ENCODE assay signal across 14 cellular contexts in the genomic region with DNA sequence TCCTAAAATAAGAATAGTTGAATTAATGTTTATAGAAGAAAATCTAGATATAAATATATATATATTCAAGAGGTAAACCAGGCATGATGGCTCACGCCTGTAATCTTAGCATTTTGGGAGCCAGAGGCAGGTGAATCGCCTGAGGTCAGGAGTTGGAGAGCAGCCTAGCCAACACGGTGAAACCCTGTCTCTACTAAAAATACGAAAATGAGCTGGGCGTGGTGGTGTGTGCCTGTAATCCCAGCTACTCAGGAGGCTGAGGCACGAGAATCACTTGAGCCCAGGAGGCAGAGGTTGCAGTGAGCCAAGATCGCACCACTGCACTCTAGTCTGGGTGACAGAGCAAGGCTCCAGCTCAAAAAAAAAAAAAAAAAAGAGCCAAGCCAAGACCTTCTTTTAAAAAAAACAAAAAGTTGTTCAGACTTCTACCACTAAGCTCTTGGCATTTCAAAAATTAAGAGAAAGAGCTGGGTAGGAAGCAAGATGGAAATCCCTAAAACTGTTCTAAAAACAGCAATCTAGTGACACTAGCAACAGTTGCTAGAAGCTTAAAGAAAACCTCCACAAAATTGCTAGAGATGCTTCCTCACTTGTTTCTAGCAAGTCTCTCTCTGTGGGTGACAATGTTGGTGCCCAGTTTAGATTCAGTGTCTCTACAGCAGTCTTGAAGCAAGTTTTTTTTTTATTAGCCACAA.
DNase-seq lines count a peak whose midpoint lies in the region; ATAC-seq lines count a peak whose summit lies in the region.
"Had no signal": no experiment of that assay in that cellular context is flagged by ENCODE, and none has a peak within 500 bp of the region (broad histone marks: within the 10 kb centered on the region; RNA-seq: fewer than 3 reads in every experiment).

No MANE protein-coding gene starts in this region.

- H3K27me3 ChIP-seq in CD8-positive, alpha-beta memory T cell (ENCODE audit: insufficient read depth, low read length, poor library complexity, severe bottlenecking), result no peaks in the 10 kb centered on the region
- no peaks in the 10 kb centered on the region for H3K27me3 ChIP-seq in HAP-1 (ENCODE audit: low read depth)
- H3K27me3 ChIP-seq: gastroesophageal sphincter, uterus had no signal

- in situ Hi-C loops in HAP-1 (cut with MboI; ENCODE audit: low sequenced_read_pairs), result no loop called here

- H3K4me3 ChIP-seq in CD8-positive, alpha-beta memory T cell (ENCODE audit: low read length), result peak overlapping the region; percentile 28
- H3K4me3 ChIP-seq in HAP-1, result no peak overlapping the region
- H3K4me3 ChIP-seq: gastroesophageal sphincter, uterus had no signal

- H3K27me3 Mint-ChIP-seq in CD8-positive, alpha-beta memory T cell, result no peaks in the 10 kb centered on the region
- H3K27me3 Mint-ChIP-seq in activated CD4-positive, alpha-beta memory T cell treated with anti-CD3 and anti-CD28 coated beads, Interleukin-2, amount 10 ng/mL, durations not matched to agents 7 days and 5 days, result no peaks in the 10 kb centered on the region
- no peaks in the 10 kb centered on the region for H3K27me3 Mint-ChIP-seq in naive thymus-derived CD8-positive, alpha-beta T cell

- DNase-seq in CD8-positive, alpha-beta memory T cell, result peak in 1 of 5 donors; percentile 54
- no peak for DNase-seq in activated CD4-positive, alpha-beta memory T cell treated with anti-CD3 and anti-CD28 coated beads, Interleukin-2, amount 10 ng/mL, durations not matched to agents 7 days and 5 days
- DNase-seq in naive thymus-derived CD8-positive, alpha-beta T cell, result peak in 4 of 10 donors; percentile 9 to 58 (median 38)
- DNase-seq in HAP-1 (ENCODE audit: low spot score in 2 of 2) (no peak), left ventricle myocardium superior (no peak), NCI-H748 treated with DMSO at 0.1 percent for 48 hours (lab: John Stamatoyannopoulos, UW) (no peak)
- DNase-seq: activated gamma-delta T cell treated with Interleukin-2 at 50 U/mL for 16 hours; effector CD4-positive, alpha-beta T cell; left cardiac atrium; NCI-H187; uterus had no signal

- intact Hi-C loops in left ventricle myocardium superior (cut with micrococcal nuclease), result no loop called here

- H3K36me3 ChIP-seq in CD8-positive, alpha-beta memory T cell (ENCODE audit: insufficient read depth, low read length), result no peaks in the 10 kb centered on the region
- H3K36me3 ChIP-seq in HAP-1 (replicated peaks), result no peaks in the 10 kb centered on the region
- H3K36me3 ChIP-seq: gastroesophageal sphincter, uterus had no signal

- no peaks in the 10 kb centered on the region for H3K9me3 ChIP-seq in CD8-positive, alpha-beta memory T cell (ENCODE audit: low read length)
- no peaks in the 10 kb centered on the region for H3K9me3 ChIP-seq in HAP-1
- H3K9me3 ChIP-seq: gastroesophageal sphincter, uterus had no signal

- H3K9me3 Mint-ChIP-seq in CD8-positive, alpha-beta memory T cell, result no peaks in the 10 kb centered on the region
- H3K9me3 Mint-ChIP-seq in activated CD4-positive, alpha-beta memory T cell treated with anti-CD3 and anti-CD28 coated beads, Interleukin-2, amount 10 ng/mL, durations not matched to agents 7 days and 5 days, result no peaks in the 10 kb centered on the region
- H3K9me3 Mint-ChIP-seq in naive thymus-derived CD8-positive, alpha-beta T cell, result no peaks in the 10 kb centered on the region

- peaks cover 81 to 97% (median 92%) of the 10 kb centered on the region in 3 donors for H3K4me1 Mint-ChIP-seq in CD8-positive, alpha-beta memory T cell
- peaks cover 80% of the 10 kb centered on the region for H3K4me1 Mint-ChIP-seq in activated CD4-positive, alpha-beta memory T cell treated with anti-CD3 and anti-CD28 coated beads, Interleukin-2, amount 10 ng/mL, durations not matched to agents 7 days and 5 days
- H3K4me1 Mint-ChIP-seq in naive thymus-derived CD8-positive, alpha-beta T cell, result peaks cover 47 to 94% (median 83%) of the 10 kb centered on the region in 4 donors

- H3K36me3 Mint-ChIP-seq in CD8-positive, alpha-beta memory T cell, result peaks cover 0 to 11% (median 4%) of the 10 kb centered on the region in 3 donors
- peaks cover 42% of the 10 kb centered on the region for H3K36me3 Mint-ChIP-seq in activated CD4-positive, alpha-beta memory T cell treated with anti-CD3 and anti-CD28 coated beads, Interleukin-2, amount 10 ng/mL, durations not matched to agents 7 days and 5 days (ENCODE audit: low read depth)
- H3K36me3 Mint-ChIP-seq in naive thymus-derived CD8-positive, alpha-beta T cell, result peaks cover 0 to under 1% (median 0%) of the 10 kb centered on the region in 3 donors

- ATAC-seq in GM21529 (IDR thresholded peaks at IDR 0.05; ENCODE audit: unreplicated experiment) (peak; percentile 32), left ventricle myocardium superior (no peak), GM21825 (IDR thresholded peaks at IDR 0.05; ENCODE audit: unreplicated experiment) (no peak)
- peak; percentile 50 to 62 for ATAC-seq in naive thymus-derived CD8-positive, alpha-beta T cell
- ATAC-seq: gastroesophageal sphincter had no signal

- peak overlapping the region; percentile 4 for H3K27ac ChIP-seq in CD8-positive, alpha-beta memory T cell (ENCODE audit: low read depth, low read length)

- peak overlapping the region; percentile 77 to 99 (median 96) for H3K27ac Mint-ChIP-seq in CD8-positive, alpha-beta memory T cell
- peak overlapping the region; percentile 84 for H3K27ac Mint-ChIP-seq in activated CD4-positive, alpha-beta memory T cell treated with anti-CD3 and anti-CD28 coated beads, Interleukin-2, amount 10 ng/mL, durations not matched to agents 7 days and 5 days
- peak overlapping the region; percentile 77 to 100 (median 94) for H3K27ac Mint-ChIP-seq in naive thymus-derived CD8-positive, alpha-beta T cell

- POLR2A ChIA-PET in CD8-positive, alpha-beta memory T cell (lab: Charles Lee), result interaction anchor here (0.6 to 1.7 kb wide), 15 partner anchors 12 to 466 kb away, joined by 3 to 23 read pairs (median 4); partner anchors contain the start of gene ANKRD44
- POLR2A ChIA-PET in activated CD4-positive, alpha-beta memory T cell treated with anti-CD3 and anti-CD28 coated beads, Interleukin-2, amount 10 ng/mL, durations not matched to agents 7 days and 5 days (lab: Charles Lee), result interaction anchor here (0.6 to 5.9 kb wide), 21 partner anchors 10 to 89 kb away, joined by 3 to 122 read pairs (median 4); partner anchors contain the start of gene ANKRD44
- POLR2A ChIA-PET in naive thymus-derived CD8-positive, alpha-beta T cell (lab: Charles Lee), result interaction anchor here (0.7 to 3.9 kb wide), 22 partner anchors 8 to 88 kb away, joined by 3 to 41 read pairs (median 6); partner anchors contain the start of gene ANKRD44

- CTCF ChIA-PET in CD8-positive, alpha-beta memory T cell (lab: Charles Lee), result interaction anchor here (0.7 to 2.1 kb wide), 12 partner anchors 10 to 71 kb away, joined by 3 to 13 read pairs (median 3); no protein-coding TSS in a partner anchor
- CTCF ChIA-PET in activated CD4-positive, alpha-beta memory T cell treated with anti-CD3 and anti-CD28 coated beads, Interleukin-2, amount 10 ng/mL, durations not matched to agents 7 days and 5 days (lab: Charles Lee), result interaction anchor here (0.6 to 2.7 kb wide), 21 partner anchors 11 to 313 kb away, joined by 3 to 18 read pairs (median 4); partner anchors contain the start of gene PGAP1

- peaks cover 93% of the 10 kb centered on the region for H3K4me1 ChIP-seq in CD8-positive, alpha-beta memory T cell (ENCODE audit: insufficient read depth, low read length)
- no peaks in the 10 kb centered on the region for H3K4me1 ChIP-seq in HAP-1
- H3K4me1 ChIP-seq: uterus had no signal

- peak overlapping the region; percentile 17 to 90 (median 83) for H3K4me3 Mint-ChIP-seq in CD8-positive, alpha-beta memory T cell
- H3K4me3 Mint-ChIP-seq in activated CD4-positive, alpha-beta memory T cell treated with anti-CD3 and anti-CD28 coated beads, Interleukin-2, amount 10 ng/mL, durations not matched to agents 7 days and 5 days, result peak overlapping the region; percentile 73
- peak overlapping the region; percentile 55 to 81 (median 72) for H3K4me3 Mint-ChIP-seq in naive thymus-derived CD8-positive, alpha-beta T cell

Comparison
In these comparisons a context has a peak if more than half of its experiments do, and no peak if none do; other contexts are left out.
1. ATAC-seq: peak in GM21529 (single experiment) and naive thymus-derived CD8-positive, alpha-beta T cell (2 of 2); none in left ventricle myocardium superior (single experiment) and GM21825 (single experiment).
2. Peak in every context shown above with its lines, with median percentiles within 50 percentile points of each other: H3K27ac Mint-ChIP-seq and H3K4me3 Mint-ChIP-seq.